ENCODE assay signal across 20 cellular contexts in genomic region chr3:21477896-21478295, GRCh38.
"Had no signal": no experiment of that assay in that cellular context is flagged by ENCODE, and none has a peak within 500 bp of the region (broad histone marks: within the 10 kb centered on the region; RNA-seq: fewer than 3 reads in every experiment).

No MANE protein-coding gene starts in this region.

- ATAC-seq: activated CD4-positive, alpha-beta T cell treated with anti-CD3 and anti-CD28 coated beads for 36 hours; natural killer cell treated with Interleukin-12 subunit alpha and Interleukin-12 subunit beta and Interleukin-15 and Interleukin-18, amount 100 ng/mL, for 72 hours; stimulated activated naive B cell treated with anti-CD40 and anti-IgM and Interleukin-4, amounts not matched to agents 10 μg/mL and 1 μg/mL and 100 μg/mL, for 72 hours; T-helper 17 cell had no signal

- H3K9me3 ChIP-seq: adrenal gland, colonic mucosa, esophagus squamous epithelium, right atrium auricular region, thyroid gland had no signal

- H3K4me3 ChIP-seq: adrenal gland, colonic mucosa, esophagus squamous epithelium, right atrium auricular region, skin epidermis, thyroid gland had no signal

- DNase-seq: activated CD4-positive, alpha-beta memory T cell treated with anti-CD3 and anti-CD28 coated beads, Interleukin-2, amount 10 ng/mL, durations not matched to agents 7 days and 5 days; activated CD4-positive, alpha-beta T cell treated with anti-CD3 and anti-CD28 coated beads for 36 hours; activated naive CD4-positive, alpha-beta T cell treated with anti-CD3 and anti-CD28 coated beads, Interleukin-2, amount 50 U/mL, for 16 hours; activated T-cell treated with anti-CD3 and anti-CD28 coated beads, Interleukin-2, amount 50 U/mL, for 24 hours; adrenal gland; central memory CD4-positive, alpha-beta T cell; colonic mucosa; esophagus squamous epithelium; hypothalamus; kidney; nucleus accumbens; posterior cingulate gyrus; stimulated activated CD4-positive, alpha-beta T cell treated with anti-CD3 and anti-CD28 coated beads, Interleukin-15, amount 100 ng/mL, for 24 hours; stimulated activated CD4-positive, alpha-beta T cell treated with anti-CD3 and anti-CD28 coated beads, Interleukin-4, amount 100 ng/mL, for 1 hour; stimulated activated naive B cell treated with anti-CD40 and anti-IgM and Interleukin-4, amounts not matched to agents 10 μg/mL and 1 μg/mL and 100 μg/mL, for 72 hours; T-helper 17 cell; thyroid gland had no signal

- H3K4me1 ChIP-seq: adrenal gland, colonic mucosa, esophagus squamous epithelium, right atrium auricular region, thyroid gland had no signal

- H3K36me3 ChIP-seq: adrenal gland, colonic mucosa, esophagus squamous epithelium, right atrium auricular region, thyroid gland had no signal

- H3K27ac ChIP-seq: adrenal gland, colonic mucosa, esophagus squamous epithelium, right atrium auricular region, skin epidermis, thyroid gland had no signal

- FAIRE-seq: kidney had no signal

- H3K27me3 ChIP-seq: adrenal gland, colonic mucosa, esophagus squamous epithelium, right atrium auricular region, thyroid gland had no signal
